Comparison of ENCODE assay signal across 15 cellular contexts in genomic region chr2:45256173-45256866, GRCh38.
DNase-seq lines count a peak whose midpoint lies in the region; ATAC-seq and TF ChIP-seq lines count a peak whose summit lies in the region.
"Had no signal": no experiment of that assay in that cellular context is flagged by ENCODE, and none has a peak within 500 bp of the region (broad histone marks: within the 10 kb centered on the region; RNA-seq: fewer than 3 reads in every experiment).

No MANE protein-coding gene starts in this region.

- H4K20me1 ChIP-seq in osteoblast (ENCODE audit: insufficient read depth, low read length), result no peaks in the 10 kb centered on the region

- H3K79me2 ChIP-seq in osteoblast (ENCODE audit: insufficient read depth, low read length), result no peaks in the 10 kb centered on the region

- no peaks in the 10 kb centered on the region for H3K27me3 ChIP-seq in right atrium auricular region
- H3K27me3 ChIP-seq in osteoblast (ENCODE audit: insufficient read depth, low read length), result no peaks in the 10 kb centered on the region
- no peaks in the 10 kb centered on the region for H3K27me3 ChIP-seq in sigmoid colon

- H3K4me2 ChIP-seq in osteoblast (ENCODE audit: insufficient read depth, low read length), result no peak overlapping the region

- intact Hi-C loops in activated T-helper 2 cell treated with anti-CD3 and anti-CD28 coated beads, Interferon-gamma antibody, Interleukin-2, Interleukin-4, amounts not matched to agents 10 μg/mL and 5 μg/mL and 100 μg/mL, durations not matched to agents 14 hours and 24 hours and 36 hours (cut with micrococcal nuclease), result no loop called here
- intact Hi-C loops in sigmoid colon (cut with DNase I), result no loop called here

- peaks cover 2% of the 10 kb centered on the region for H3K27me3 Mint-ChIP-seq in activated T-helper 2 cell treated with anti-CD3 and anti-CD28 coated beads, Interferon-gamma antibody, Interleukin-2, Interleukin-4, amounts not matched to agents 10 μg/mL and 5 μg/mL and 100 μg/mL, durations not matched to agents 14 hours and 24 hours and 36 hours (ENCODE audit: low read depth)

- no peaks in the 10 kb centered on the region for H3K9me3 ChIP-seq in right atrium auricular region
- H3K9me3 ChIP-seq in osteoblast (ENCODE audit: low read depth, low read length), result no peaks in the 10 kb centered on the region
- no peaks in the 10 kb centered on the region for H3K9me3 ChIP-seq in sigmoid colon
- H3K9me3 ChIP-seq: esophagus squamous epithelium had no signal

- ATAC-seq in HG03045 (IDR thresholded peaks at IDR 0.05; ENCODE audit: unreplicated experiment), result no peak
- ATAC-seq: activated T-helper 17 cell treated with anti-CD3 and anti-CD28 coated beads, Interleukin-2, amount 50 U/mL, for 72 hours; stimulated activated naive CD8-positive, alpha-beta T cell treated with anti-CD3 and anti-CD28 coated beads, Interleukin-15, amount 100 ng/mL, for 72 hours had no signal

- H3K4me3 ChIP-seq in AG10803 (ENCODE audit: low read length), result no peak overlapping the region
- H3K4me3 ChIP-seq in right atrium auricular region, result no peak overlapping the region
- H3K4me3 ChIP-seq in osteoblast (ENCODE audit: insufficient read depth, low read length), result no peak overlapping the region
- no peak overlapping the region for H3K4me3 ChIP-seq in sigmoid colon
- H3K4me3 ChIP-seq: esophagus squamous epithelium, lung had no signal

- no peak for TF ChIP-seq EP300 in sigmoid colon (IDR thresholded peaks at IDR 0.05)

- no peak overlapping the region for H3K4me3 Mint-ChIP-seq in activated T-helper 2 cell treated with anti-CD3 and anti-CD28 coated beads, Interferon-gamma antibody, Interleukin-2, Interleukin-4, amounts not matched to agents 10 μg/mL and 5 μg/mL and 100 μg/mL, durations not matched to agents 14 hours and 24 hours and 36 hours (ENCODE audit: low read depth)
- H3K4me3 Mint-ChIP-seq: activated T-helper 17 cell treated with anti-CD3 and anti-CD28 coated beads, Interleukin-2, amount 50 U/mL, for 72 hours; stimulated activated naive CD8-positive, alpha-beta T cell treated with anti-CD3 and anti-CD28 coated beads, Interleukin-15, amount 100 ng/mL, for 72 hours had no signal

- H3K9me3 Mint-ChIP-seq in activated T-helper 2 cell treated with anti-CD3 and anti-CD28 coated beads, Interferon-gamma antibody, Interleukin-2, Interleukin-4, amounts not matched to agents 10 μg/mL and 5 μg/mL and 100 μg/mL, durations not matched to agents 14 hours and 24 hours and 36 hours, result no peaks in the 10 kb centered on the region
- H3K9me3 Mint-ChIP-seq: activated T-helper 17 cell treated with anti-CD3 and anti-CD28 coated beads, Interleukin-2, amount 50 U/mL, for 72 hours; stimulated activated naive CD8-positive, alpha-beta T cell treated with anti-CD3 and anti-CD28 coated beads, Interleukin-15, amount 100 ng/mL, for 72 hours had no signal

- H3K36me3 Mint-ChIP-seq in activated T-helper 2 cell treated with anti-CD3 and anti-CD28 coated beads, Interferon-gamma antibody, Interleukin-2, Interleukin-4, amounts not matched to agents 10 μg/mL and 5 μg/mL and 100 μg/mL, durations not matched to agents 14 hours and 24 hours and 36 hours (ENCODE audit: low read depth), result no peaks in the 10 kb centered on the region

- H3K36me3 ChIP-seq in right atrium auricular region (no peaks in the 10 kb centered on the region), osteoblast (ENCODE audit: insufficient read depth, low read length) (no peaks in the 10 kb centered on the region), sigmoid colon (no peaks in the 10 kb centered on the region)
- H3K36me3 ChIP-seq: esophagus squamous epithelium had no signal

- H3K27ac Mint-ChIP-seq in activated T-helper 2 cell treated with anti-CD3 and anti-CD28 coated beads, Interferon-gamma antibody, Interleukin-2, Interleukin-4, amounts not matched to agents 10 μg/mL and 5 μg/mL and 100 μg/mL, durations not matched to agents 14 hours and 24 hours and 36 hours, result no peak overlapping the region
- H3K27ac Mint-ChIP-seq: activated T-helper 17 cell treated with anti-CD3 and anti-CD28 coated beads, Interleukin-2, amount 50 U/mL, for 72 hours had no signal

- H3K4me1 Mint-ChIP-seq in activated T-helper 2 cell treated with anti-CD3 and anti-CD28 coated beads, Interferon-gamma antibody, Interleukin-2, Interleukin-4, amounts not matched to agents 10 μg/mL and 5 μg/mL and 100 μg/mL, durations not matched to agents 14 hours and 24 hours and 36 hours (ENCODE audit: low read depth), result no peaks in the 10 kb centered on the region
- H3K4me1 Mint-ChIP-seq: activated T-helper 17 cell treated with anti-CD3 and anti-CD28 coated beads, Interleukin-2, amount 50 U/mL, for 72 hours; stimulated activated naive CD8-positive, alpha-beta T cell treated with anti-CD3 and anti-CD28 coated beads, Interleukin-15, amount 100 ng/mL, for 72 hours had no signal

- H3K27ac ChIP-seq in VCaP, result peak overlapping the region; percentile 85
- peak overlapping the region; percentile 21 to 27 for H3K27ac ChIP-seq in right atrium auricular region
- H3K27ac ChIP-seq in osteoblast (ENCODE audit: low read depth, low read length), result no peak overlapping the region
- H3K27ac ChIP-seq in sigmoid colon, result no peak overlapping the region
- H3K27ac ChIP-seq: esophagus squamous epithelium, HL-60 had no signal

- WGBS in sigmoid colon, 2 donors, result 89 to 90% methylated on average over 7 of the region's 7 CpGs

- peak; percentile 51 for DNase-seq in AG10803 (ENCODE audit: low read depth)
- no peak for DNase-seq in right atrium auricular region (ENCODE audit: low spot score)
- peak; percentile 69 for DNase-seq in osteoblast (ENCODE audit: insufficient read length, low spot score, missing footprints)
- no peak for DNase-seq in AG08396 (ENCODE audit: low spot score)
- no peak for DNase-seq in activated T-helper 2 cell treated with anti-CD3 and anti-CD28 coated beads, Interferon-gamma antibody, Interleukin-2, Interleukin-4, amounts not matched to agents 10 μg/mL and 5 μg/mL and 100 μg/mL, durations not matched to agents 14 hours and 24 hours and 36 hours (ENCODE audit: low spot score)
- DNase-seq in sigmoid colon, result no peak
- DNase-seq: esophagus squamous epithelium; NCI-H1417; OCI-M1; stimulated activated naive CD8-positive, alpha-beta T cell treated with anti-CD3 and anti-CD28 coated beads, Interleukin-15, amount 100 ng/mL, for 72 hours had no signal

- peaks cover 0 to 22% of the 10 kb centered on the region in 2 donors for H3K4me1 ChIP-seq in right atrium auricular region
- H3K4me1 ChIP-seq in osteoblast (ENCODE audit: insufficient read depth, low read length), result no peaks in the 10 kb centered on the region
- H3K4me1 ChIP-seq in sigmoid colon, result no peaks in the 10 kb centered on the region

- no peak overlapping the region for H2AFZ ChIP-seq in osteoblast (ENCODE audit: low read length)

- no peak for TF ChIP-seq CTCF in AG10803 (conservative IDR thresholded peaks at IDR 0.05; ENCODE audit: low read length)
- TF ChIP-seq CTCF in VCaP (conservative IDR thresholded peaks at IDR 0.05), result no peak
- TF ChIP-seq CTCF in right atrium auricular region (IDR thresholded peaks at IDR 0.05), result no peak
- TF ChIP-seq CTCF in osteoblast (IDR thresholded peaks at IDR 0.05; ENCODE audit: extremely low read depth, low read depth, low read length), result no peak
- TF ChIP-seq CTCF in sigmoid colon (IDR thresholded peaks at IDR 0.05), result no peak

- TF ChIP-seq POLR2A in sigmoid colon (IDR thresholded peaks at IDR 0.05), result no peak

Comparison
In these comparisons a context has a peak if more than half of its experiments do, and no peak if none do; other contexts are left out.
1. DNase-seq: peak in AG10803 (single experiment) and osteoblast (single experiment); none in right atrium auricular region (single experiment), AG08396 (single experiment), activated T-helper 2 cell treated with anti-CD3 and anti-CD28 coated beads, Interferon-gamma antibody, Interleukin-2, Interleukin-4, amounts not matched to agents 10 μg/mL and 5 μg/mL and 100 μg/mL, durations not matched to agents 14 hours and 24 hours and 36 hours (single experiment) and sigmoid colon (single experiment).
2. H3K27ac ChIP-seq: peak in VCaP (single experiment) and right atrium auricular region (2 of 2); none in osteoblast (single experiment) and sigmoid colon (0 of 4).